21 cellular contexts compared by ENCODE assay signal in the genomic region with DNA sequence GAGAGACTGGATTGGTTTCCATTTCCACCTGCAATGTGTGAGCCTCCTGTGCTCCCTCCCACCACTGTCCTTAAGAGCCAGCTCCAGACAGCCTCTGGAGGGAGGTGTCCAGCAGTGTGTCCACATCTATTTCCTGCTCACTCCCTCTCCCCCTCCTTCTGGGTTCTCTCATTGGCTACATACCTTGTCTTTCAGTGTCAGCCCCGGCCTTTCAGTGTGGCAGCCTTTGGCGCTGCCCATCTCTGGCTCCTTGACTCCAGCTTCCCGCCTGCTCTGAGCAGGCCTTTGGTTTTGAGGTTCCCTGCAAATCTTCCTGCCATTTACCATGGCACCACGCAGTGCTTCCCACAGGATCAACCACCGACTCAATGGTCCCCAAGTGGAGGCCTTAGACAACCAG. TPM values are rescaled to one million over a fixed set of nuclear protein-coding genes. Genes with fewer than 3 reads are reported as not detected.
DNase-seq lines count a peak whose midpoint lies in the region; ATAC-seq lines count a peak whose summit lies in the region.
"Had no signal": no experiment of that assay in that cellular context is flagged by ENCODE, and none has a peak within 500 bp of the region (broad histone marks: within the 10 kb centered on the region; RNA-seq: fewer than 3 reads in every experiment).

No MANE protein-coding gene starts in this region.

- DNase-seq in DMS53 (lab: John Stamatoyannopoulos, UW) (peak; percentile 41), DMS53 treated with DMSO at 0.1 percent for 48 hours (lab: John Stamatoyannopoulos, UW; ENCODE audit: unreplicated experiment) (no peak), NCI-H2227 (lab: John Stamatoyannopoulos, UW; ENCODE audit: unreplicated experiment) (peak; percentile 18), iPS-NIHi11 (ENCODE audit: low spot score) (peak; percentile 46)
- no peak for DNase-seq in naive thymus-derived CD4-positive, alpha-beta T cell
- no peak for DNase-seq in activated T-cell treated with anti-CD3 and anti-CD28 coated beads, Interleukin-2, amount 50 U/mL, for 1 hour
- DNase-seq in activated CD4-positive, alpha-beta memory T cell treated with anti-CD3 and anti-CD28 coated beads, Interleukin-2, amount 10 ng/mL, durations not matched to agents 7 days and 5 days: no peak
- DNase-seq: activated CD4-positive, alpha-beta T cell treated with anti-CD3 and anti-CD28 coated beads, Interleukin-2, amount 10 ng/mL, durations not matched to agents 7 days and 5 days; activated CD8-positive, alpha-beta memory T cell treated with anti-CD3 and anti-CD28 coated beads, Interleukin-2, amount 50 U/mL, for 4 hours; activated effector memory CD4-positive, alpha-beta T cell treated with anti-CD3 and anti-CD28 coated beads, Interleukin-2, amount 50 U/mL, for 16 hours; activated naive CD8-positive, alpha-beta T cell treated with anti-CD3 and anti-CD28 coated beads, Interleukin-2, amount 50 U/mL, for 24 hours; brain microvascular endothelial cell; COR-L47; NCI-H1694; small intestine; stimulated activated CD4-positive, alpha-beta T cell treated with anti-CD3 and anti-CD28 coated beads, Interleukin-2, amount 100 ng/mL, for 48 hours; transverse colon had no signal

- POLR2A ChIA-PET in naive thymus-derived CD4-positive, alpha-beta T cell (lab: Charles Lee): interaction anchor here (1.4 kb wide), 1 partner anchor 12 kb away, joined by 4 read pairs; no protein-coding TSS in a partner anchor
- POLR2A ChIA-PET in activated CD4-positive, alpha-beta memory T cell treated with anti-CD3 and anti-CD28 coated beads, Interleukin-2, amount 10 ng/mL, durations not matched to agents 7 days and 5 days (lab: Charles Lee): interaction anchor here (1.0 kb wide), 1 partner anchor 147 kb away, joined by 3 read pairs; no protein-coding TSS in a partner anchor

- H3K36me3 ChIP-seq in naive thymus-derived CD4-positive, alpha-beta T cell (ENCODE audit: control insufficient read depth in 2 of 3, insufficient read depth in 3 of 3, low read length in 3 of 3): no peaks in the 10 kb centered on the region
- H3K36me3 ChIP-seq: brain microvascular endothelial cell, transverse colon had no signal

- no peak overlapping the region for H3K4me3 Mint-ChIP-seq in naive thymus-derived CD4-positive, alpha-beta T cell
- no peak overlapping the region for H3K4me3 Mint-ChIP-seq in activated CD4-positive, alpha-beta memory T cell treated with anti-CD3 and anti-CD28 coated beads, Interleukin-2, amount 10 ng/mL, durations not matched to agents 7 days and 5 days
- H3K4me3 Mint-ChIP-seq: activated CD4-positive, alpha-beta T cell treated with anti-CD3 and anti-CD28 coated beads, Interleukin-2, amount 10 ng/mL, durations not matched to agents 7 days and 5 days; activated naive CD8-positive, alpha-beta T cell treated with anti-CD3 and anti-CD28 coated beads, Interleukin-2, amount 50 U/mL, for 24 hours; B cell; stimulated activated naive CD8-positive, alpha-beta T cell treated with anti-CD3 and anti-CD28 coated beads, Interleukin-15, Interleukin-2, amounts not matched to agents 100 ng/mL and 50 ng/mL, for 24 hours had no signal

- H3K4me1 ChIP-seq in naive thymus-derived CD4-positive, alpha-beta T cell (ENCODE audit: control insufficient read depth in 2 of 2, insufficient read depth in 2 of 2, low read length in 2 of 2): no peaks in the 10 kb centered on the region
- H3K4me1 ChIP-seq: transverse colon had no signal

- H3K27me3 Mint-ChIP-seq in naive thymus-derived CD4-positive, alpha-beta T cell: no peaks in the 10 kb centered on the region
- H3K27me3 Mint-ChIP-seq in activated CD4-positive, alpha-beta memory T cell treated with anti-CD3 and anti-CD28 coated beads, Interleukin-2, amount 10 ng/mL, durations not matched to agents 7 days and 5 days: no peaks in the 10 kb centered on the region
- H3K27me3 Mint-ChIP-seq: activated CD4-positive, alpha-beta T cell treated with anti-CD3 and anti-CD28 coated beads, Interleukin-2, amount 10 ng/mL, durations not matched to agents 7 days and 5 days; activated naive CD8-positive, alpha-beta T cell treated with anti-CD3 and anti-CD28 coated beads, Interleukin-2, amount 50 U/mL, for 24 hours; B cell; stimulated activated naive CD8-positive, alpha-beta T cell treated with anti-CD3 and anti-CD28 coated beads, Interleukin-15, Interleukin-2, amounts not matched to agents 100 ng/mL and 50 ng/mL, for 24 hours had no signal

- no peak overlapping the region for H3K27ac Mint-ChIP-seq in naive thymus-derived CD4-positive, alpha-beta T cell
- H3K27ac Mint-ChIP-seq in activated CD4-positive, alpha-beta memory T cell treated with anti-CD3 and anti-CD28 coated beads, Interleukin-2, amount 10 ng/mL, durations not matched to agents 7 days and 5 days: no peak overlapping the region
- H3K27ac Mint-ChIP-seq: activated CD4-positive, alpha-beta T cell treated with anti-CD3 and anti-CD28 coated beads, Interleukin-2, amount 10 ng/mL, durations not matched to agents 7 days and 5 days; activated naive CD8-positive, alpha-beta T cell treated with anti-CD3 and anti-CD28 coated beads, Interleukin-2, amount 50 U/mL, for 24 hours; B cell; stimulated activated naive CD8-positive, alpha-beta T cell treated with anti-CD3 and anti-CD28 coated beads, Interleukin-15, Interleukin-2, amounts not matched to agents 100 ng/mL and 50 ng/mL, for 24 hours had no signal

- peaks cover 0 to 5% (median 0%) of the 10 kb centered on the region in 7 donors for H3K4me1 Mint-ChIP-seq in naive thymus-derived CD4-positive, alpha-beta T cell
- peaks cover 3% of the 10 kb centered on the region for H3K4me1 Mint-ChIP-seq in activated CD4-positive, alpha-beta memory T cell treated with anti-CD3 and anti-CD28 coated beads, Interleukin-2, amount 10 ng/mL, durations not matched to agents 7 days and 5 days
- H3K4me1 Mint-ChIP-seq: activated naive CD8-positive, alpha-beta T cell treated with anti-CD3 and anti-CD28 coated beads, Interleukin-2, amount 50 U/mL, for 24 hours had no signal

- no peak overlapping the region for H3K4me3 ChIP-seq in naive thymus-derived CD4-positive, alpha-beta T cell (ENCODE audit: low read length)
- H3K4me3 ChIP-seq: transverse colon had no signal

- peaks cover 0 to 2% (median 0%) of the 10 kb centered on the region in 11 donors for H3K9me3 Mint-ChIP-seq in naive thymus-derived CD4-positive, alpha-beta T cell
- no peaks in the 10 kb centered on the region for H3K9me3 Mint-ChIP-seq in activated CD4-positive, alpha-beta memory T cell treated with anti-CD3 and anti-CD28 coated beads, Interleukin-2, amount 10 ng/mL, durations not matched to agents 7 days and 5 days
- H3K9me3 Mint-ChIP-seq: activated CD4-positive, alpha-beta T cell treated with anti-CD3 and anti-CD28 coated beads, Interleukin-2, amount 10 ng/mL, durations not matched to agents 7 days and 5 days; activated naive CD8-positive, alpha-beta T cell treated with anti-CD3 and anti-CD28 coated beads, Interleukin-2, amount 50 U/mL, for 24 hours; stimulated activated naive CD8-positive, alpha-beta T cell treated with anti-CD3 and anti-CD28 coated beads, Interleukin-15, Interleukin-2, amounts not matched to agents 100 ng/mL and 50 ng/mL, for 24 hours had no signal

- no peaks in the 10 kb centered on the region for H3K9me3 ChIP-seq in naive thymus-derived CD4-positive, alpha-beta T cell (ENCODE audit: control insufficient read depth in 2 of 3, low read length in 3 of 3)
- H3K9me3 ChIP-seq: transverse colon had no signal

- no peaks in the 10 kb centered on the region for H3K36me3 Mint-ChIP-seq in naive thymus-derived CD4-positive, alpha-beta T cell
- H3K36me3 Mint-ChIP-seq in activated CD4-positive, alpha-beta memory T cell treated with anti-CD3 and anti-CD28 coated beads, Interleukin-2, amount 10 ng/mL, durations not matched to agents 7 days and 5 days (ENCODE audit: low read depth): no peaks in the 10 kb centered on the region

- H3K27me3 ChIP-seq in naive thymus-derived CD4-positive, alpha-beta T cell (ENCODE audit: control insufficient read depth in 2 of 2, insufficient read depth in 2 of 2, low read length in 2 of 2): no peaks in the 10 kb centered on the region
- H3K27me3 ChIP-seq: brain microvascular endothelial cell, transverse colon had no signal

- CTCF ChIA-PET in naive thymus-derived CD4-positive, alpha-beta T cell (lab: Charles Lee): interaction anchor here (1.0 kb wide), 1 partner anchor 26 kb away, joined by 7 read pairs; no protein-coding TSS in a partner anchor
- CTCF ChIA-PET in activated CD4-positive, alpha-beta memory T cell treated with anti-CD3 and anti-CD28 coated beads, Interleukin-2, amount 10 ng/mL, durations not matched to agents 7 days and 5 days (lab: Charles Lee): no interaction called here

- intact Hi-C loops in naive thymus-derived CD4-positive, alpha-beta T cell (cut with micrococcal nuclease): no loop called here

- no peak overlapping the region for H3K27ac ChIP-seq in naive thymus-derived CD4-positive, alpha-beta T cell (ENCODE audit: low read depth, low read length)
- H3K27ac ChIP-seq: 22Rv1, brain microvascular endothelial cell, transverse colon had no signal

- ATAC-seq in naive thymus-derived CD4-positive, alpha-beta T cell: no peak
- ATAC-seq in GM21381 (IDR thresholded peaks at IDR 0.05; ENCODE audit: unreplicated experiment): no peak
- ATAC-seq: activated naive CD8-positive, alpha-beta T cell treated with anti-CD3 and anti-CD28 coated beads, Interleukin-2, amount 50 U/mL, for 24 hours had no signal

RNA-seq across cellular contexts. Expression of gene PTPRJ, which starts 19.0 kb away (rescaled TPM):
- 10 to 100 TPM; 31.8 to 82.3 (median 53.9) TPM for total RNA-seq in naive thymus-derived CD4-positive, alpha-beta T cell
- 10 to 100 TPM in 1 of 2 donors, 1 to 10 TPM in 1; 7.0 to 11.8 TPM for polyA plus RNA-seq in naive thymus-derived CD4-positive, alpha-beta T cell
- 10 to 100 TPM; 83.0 to 89.1 TPM for total RNA-seq in activated CD4-positive, alpha-beta memory T cell treated with anti-CD3 and anti-CD28 coated beads, Interleukin-2, amount 10 ng/mL, durations not matched to agents 7 days and 5 days

Comparison
In these comparisons a context has a peak if more than half of its experiments do, and no peak if none do; other contexts are left out.
1. DNase-seq: peak in DMS53 (single experiment), NCI-H2227 (single experiment) and iPS-NIHi11 (single experiment); none in DMS53 treated with DMSO at 0.1 percent for 48 hours (single experiment), naive thymus-derived CD4-positive, alpha-beta T cell (0 of 9), activated T-cell treated with anti-CD3 and anti-CD28 coated beads, Interleukin-2, amount 50 U/mL, for 1 hour (single experiment) and activated CD4-positive, alpha-beta memory T cell treated with anti-CD3 and anti-CD28 coated beads, Interleukin-2, amount 10 ng/mL, durations not matched to agents 7 days and 5 days (single experiment).